13 cellular contexts compared by ENCODE assay signal in the genomic region with DNA sequence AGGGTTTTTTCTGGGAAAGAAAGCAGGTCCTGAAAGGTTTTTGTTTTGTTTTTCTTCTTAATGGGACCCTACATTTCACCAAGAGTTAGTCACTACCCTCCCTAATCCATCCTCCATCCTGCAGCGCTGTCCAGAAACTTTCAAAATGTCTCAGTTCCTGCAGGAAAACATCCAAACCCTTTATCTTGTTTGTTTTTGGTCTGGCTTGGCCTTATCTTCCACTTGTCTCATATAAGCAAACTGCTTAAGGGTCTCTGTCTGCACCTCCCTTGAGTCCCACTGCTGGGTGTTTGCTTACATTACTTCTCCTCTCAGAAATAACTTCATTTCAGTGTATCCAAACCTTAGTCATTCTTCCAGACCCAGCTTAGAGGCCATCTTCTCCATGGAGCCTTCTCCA. TPM values are rescaled to one million over a fixed set of nuclear protein-coding genes. Genes with fewer than 3 reads are reported as not detected.
DNase-seq lines count a peak whose midpoint lies in the region; ATAC-seq and TF ChIP-seq lines count a peak whose summit lies in the region.
"Had no signal": no experiment of that assay in that cellular context is flagged by ENCODE, and none has a peak within 500 bp of the region (broad histone marks: within the 10 kb centered on the region; RNA-seq: fewer than 3 reads in every experiment).

No MANE protein-coding gene starts in this region.

- H3K27ac ChIP-seq in CD8-positive, alpha-beta memory T cell (ENCODE audit: low read depth, low read length) = peak overlapping the region; percentile 34
- H3K27ac ChIP-seq in VCaP (peak overlapping the region; percentile 89), gastroesophageal sphincter (peak overlapping the region; percentile 56 to 93 (median 90)), smooth muscle cell (ENCODE audit: low read depth) (peak overlapping the region; percentile 77)

- no peak for DNase-seq in CD8-positive, alpha-beta memory T cell
- no peak for DNase-seq in smooth muscle cell (lab: John Stamatoyannopoulos, UW; ENCODE audit: unreplicated experiment)
- no peak for DNase-seq in HuH-7.5 (ENCODE audit: low spot score)
- DNase-seq: DMS153, NCI-H226, substantia nigra had no signal

- H3K36me3 ChIP-seq in CD8-positive, alpha-beta memory T cell (ENCODE audit: insufficient read depth, low read length) = no peaks in the 10 kb centered on the region
- H3K36me3 ChIP-seq in gastroesophageal sphincter (no peaks in the 10 kb centered on the region), smooth muscle cell (ENCODE audit: low read depth) (no peaks in the 10 kb centered on the region)

- no peak for TF ChIP-seq POLR2A in gastroesophageal sphincter (IDR thresholded peaks at IDR 0.05)

- H3K4me3 Mint-ChIP-seq in CD8-positive, alpha-beta memory T cell = no peak overlapping the region
- H3K4me3 Mint-ChIP-seq: central memory CD8-positive, alpha-beta T cell; IgD-negative memory B cell had no signal

- peaks cover 54% of the 10 kb centered on the region for H3K4me1 ChIP-seq in CD8-positive, alpha-beta memory T cell (ENCODE audit: insufficient read depth, low read length)
- H3K4me1 ChIP-seq in gastroesophageal sphincter (peaks cover 33 to 88% (median 45%) of the 10 kb centered on the region in 3 donors), smooth muscle cell (ENCODE audit: low read depth) (peaks cover 6% of the 10 kb centered on the region)

- no peaks in the 10 kb centered on the region for H3K9me3 ChIP-seq in CD8-positive, alpha-beta memory T cell (ENCODE audit: low read length)
- H3K9me3 ChIP-seq in gastroesophageal sphincter (no peaks in the 10 kb centered on the region), smooth muscle cell (replicated peaks; ENCODE audit: low read depth) (no peaks in the 10 kb centered on the region)

- H3K27ac Mint-ChIP-seq in CD8-positive, alpha-beta memory T cell = peak overlapping the region in 7 of 8 donors; percentile 36 to 95 (median 86)

- no peaks in the 10 kb centered on the region for H3K79me2 ChIP-seq in smooth muscle cell (ENCODE audit: low read depth)

- TF ChIP-seq EP300 in gastroesophageal sphincter (IDR thresholded peaks at IDR 0.05) = no peak

- WGBS in gastroesophageal sphincter (ENCODE audit: low coverage in 1 of 2), 2 donors = 43 to 100% methylated on average over 1 of the region's 1 CpG
- 13% methylated on average over 1 of the region's 1 CpG for WGBS in smooth muscle cell (ENCODE audit: low lambda C conversion rate)

- CTCF ChIA-PET in CD8-positive, alpha-beta memory T cell (lab: Charles Lee) = interaction anchor here (0.8 to 20.8 kb wide), 9 partner anchors 15 to 158 kb away, joined by 4 to 363 read pairs (median 6); a partner anchor contains a TSS

- POLR2A ChIA-PET in CD8-positive, alpha-beta memory T cell (lab: Charles Lee) = interaction anchor here (0.9 kb wide), 2 partner anchors 11 to 42 kb away, joined by 3 to 4 read pairs; a partner anchor contains a TSS

- H2AFZ ChIP-seq in smooth muscle cell (ENCODE audit: low read depth) = no peak overlapping the region

- no peaks in the 10 kb centered on the region for H4K20me1 ChIP-seq in smooth muscle cell (ENCODE audit: low read depth)

- peaks cover 44 to 48% (median 44%) of the 10 kb centered on the region in 3 donors for H3K4me1 Mint-ChIP-seq in CD8-positive, alpha-beta memory T cell

- H3K27me3 Mint-ChIP-seq in CD8-positive, alpha-beta memory T cell = no peaks in the 10 kb centered on the region
- H3K27me3 Mint-ChIP-seq: central memory CD8-positive, alpha-beta T cell; IgD-negative memory B cell had no signal

- no peak for TF ChIP-seq CTCF in VCaP (conservative IDR thresholded peaks at IDR 0.05)
- no peak for TF ChIP-seq CTCF in gastroesophageal sphincter (IDR thresholded peaks at IDR 0.05)
- TF ChIP-seq CTCF in smooth muscle cell (IDR thresholded peaks at IDR 0.05; ENCODE audit: borderline replicate concordance, insufficient read depth, poor library complexity, severe bottlenecking) = no peak

- ATAC-seq in gastroesophageal sphincter (no peak), GM18519 (IDR thresholded peaks at IDR 0.05; ENCODE audit: low FRiP score, unreplicated experiment) (no peak), HG02798 (IDR thresholded peaks at IDR 0.05; ENCODE audit: poor library complexity, unreplicated experiment) (no peak), GM18867 (IDR thresholded peaks at IDR 0.05; ENCODE audit: unreplicated experiment) (no peak)

- H3K9me3 Mint-ChIP-seq in CD8-positive, alpha-beta memory T cell = no peaks in the 10 kb centered on the region
- H3K9me3 Mint-ChIP-seq: central memory CD8-positive, alpha-beta T cell; IgD-negative memory B cell had no signal

- H3K36me3 Mint-ChIP-seq in CD8-positive, alpha-beta memory T cell = no peaks in the 10 kb centered on the region
- H3K36me3 Mint-ChIP-seq: IgD-negative memory B cell had no signal

- no peak overlapping the region for H3K4me3 ChIP-seq in CD8-positive, alpha-beta memory T cell (ENCODE audit: low read length)
- no peak overlapping the region for H3K4me3 ChIP-seq in gastroesophageal sphincter
- no peak overlapping the region for H3K4me3 ChIP-seq in smooth muscle cell

- peaks cover 15% of the 10 kb centered on the region for H3F3A ChIP-seq in smooth muscle cell (ENCODE audit: low read depth)

- no peaks in the 10 kb centered on the region for H3K27me3 ChIP-seq in CD8-positive, alpha-beta memory T cell (ENCODE audit: insufficient read depth, low read length, poor library complexity, severe bottlenecking)
- H3K27me3 ChIP-seq in gastroesophageal sphincter = no peaks in the 10 kb centered on the region
- H3K27me3 ChIP-seq in smooth muscle cell (ENCODE audit: low read depth) = no peaks in the 10 kb centered on the region

- H3K4me2 ChIP-seq in smooth muscle cell = peak overlapping the region; percentile 50

- H3K9ac ChIP-seq in smooth muscle cell (ENCODE audit: low read depth) = peak overlapping the region; percentile 48

RNA-seq across cellular contexts. Expression of a gene that starts 11.0 kb away (rescaled TPM):
- total RNA-seq in CD8-positive, alpha-beta memory T cell = 100 to 1,000 TPM; 316 to 322 TPM
- 12.1 TPM for polyA plus RNA-seq in CD8-positive, alpha-beta memory T cell
- total RNA-seq in gastroesophageal sphincter (10 to 100 TPM in 1 of 4 donors, 1 to 10 TPM in 3; 1.2 to 14.3 (median 7.1) TPM), smooth muscle cell (5.4 and 5.9 TPM in 2 replicates)
- 2.9 and 4.6 TPM in 2 replicates for polyA plus RNA-seq in smooth muscle cell

Comparison
In these comparisons a context has a peak if more than half of its experiments do, and no peak if none do; other contexts are left out.
1. H3K27ac ChIP-seq: peak in every context shown above with its lines; median percentile 90 in gastroesophageal sphincter; 89 in VCaP; 77 in smooth muscle cell; 34 in CD8-positive, alpha-beta memory T cell.
2. RNA of a gene that starts 11.0 kb away (total RNA-seq): 316 to 322 TPM in CD8-positive, alpha-beta memory T cell; 1.2 to 14.3 TPM in gastroesophageal sphincter and 5.4 to 5.9 TPM in smooth muscle cell; every median in the first group is over 10 times any median in the second.